14 cellular contexts compared by ENCODE assay signal in genomic region chr22:42353883-42354727, GRCh38.
A peak's percentile ranks its signal among the peaks of the same experiment; 100 is the strongest.
DNase-seq lines count a peak whose midpoint lies in the region; ATAC-seq and TF ChIP-seq lines count a peak whose summit lies in the region.
"Had no signal": no experiment of that assay in that cellular context is flagged by ENCODE, and none has a peak within 500 bp of the region (broad histone marks: within the 10 kb centered on the region; RNA-seq: fewer than 3 reads in every experiment).

No MANE protein-coding gene starts in this region.

- CTCF ChIA-PET in BJ (lab: Yijun Ruan, JAX) (interaction anchor here (0.7 to 1.7 kb wide), 2 partner anchors 12 to 22 kb away, joined by 3 to 4 read pairs; no protein-coding TSS in a partner anchor), PC-3 (lab: Charles Lee) (no interaction called here)

- H3K4me1 ChIP-seq in PC-3 (ENCODE audit: insufficient read depth, low read length), result no peaks in the 10 kb centered on the region
- H3K4me1 ChIP-seq: HAP-1 had no signal

- H3K36me3 ChIP-seq in BJ (ENCODE audit: control insufficient read depth, insufficient read depth, low read length) (no peaks in the 10 kb centered on the region), PC-3 (ENCODE audit: low read depth, low read length) (no peaks in the 10 kb centered on the region)
- H3K36me3 ChIP-seq: HAP-1 had no signal

- POLR2A ChIA-PET in BJ (lab: Charles Lee) (interaction anchor here (0.7 to 1.0 kb wide), 2 partner anchors 10 to 15 kb away, joined by 4 read pairs; no protein-coding TSS in a partner anchor), PC-3 (lab: Charles Lee; ENCODE audit: unreplicated experiment) (no interaction called here)

- H3K9me2 ChIP-seq in PC-3 (replicated peaks; ENCODE audit: low read length), result no peaks in the 10 kb centered on the region

- peak overlapping the region; percentile 87 for H3K27ac Mint-ChIP-seq in glutamatergic neuron (ENCODE audit: unreplicated experiment)
- H3K27ac Mint-ChIP-seq in activated CD4-positive, alpha-beta T cell treated with anti-CD3 and anti-CD28 coated beads, Interleukin-2, amount 10 ng/mL, durations not matched to agents 24 days and 14 days, result no peak overlapping the region

- H3K4me3 ChIP-seq in BJ (ENCODE audit: low read depth, low read length) (no peak overlapping the region), PC-3 (ENCODE audit: low read length) (no peak overlapping the region)
- H3K4me3 ChIP-seq: coronary artery, HAP-1, skin epidermis had no signal

- H4K20me1 ChIP-seq in PC-3 (ENCODE audit: low read length), result no peaks in the 10 kb centered on the region

- peak overlapping the region; percentile 67 for H3K4me3 Mint-ChIP-seq in glutamatergic neuron (ENCODE audit: unreplicated experiment)
- H3K4me3 Mint-ChIP-seq in activated CD4-positive, alpha-beta T cell treated with anti-CD3 and anti-CD28 coated beads, Interleukin-2, amount 10 ng/mL, durations not matched to agents 24 days and 14 days, result no peak overlapping the region

- H3K4me2 ChIP-seq in PC-3 (ENCODE audit: low read length), result no peak overlapping the region

- H3K27me3 Mint-ChIP-seq in glutamatergic neuron (ENCODE audit: unreplicated experiment), result peaks cover 15% of the 10 kb centered on the region
- H3K27me3 Mint-ChIP-seq in activated CD4-positive, alpha-beta T cell treated with anti-CD3 and anti-CD28 coated beads, Interleukin-2, amount 10 ng/mL, durations not matched to agents 24 days and 14 days, result peaks cover 3% of the 10 kb centered on the region

- H3K4me1 Mint-ChIP-seq in glutamatergic neuron (ENCODE audit: low read depth, unreplicated experiment), result peaks cover 31% of the 10 kb centered on the region
- H3K4me1 Mint-ChIP-seq in activated CD4-positive, alpha-beta T cell treated with anti-CD3 and anti-CD28 coated beads, Interleukin-2, amount 10 ng/mL, durations not matched to agents 24 days and 14 days, result no peaks in the 10 kb centered on the region

- peaks cover 3% of the 10 kb centered on the region for H3K36me3 Mint-ChIP-seq in glutamatergic neuron (ENCODE audit: unreplicated experiment)
- H3K36me3 Mint-ChIP-seq in activated CD4-positive, alpha-beta T cell treated with anti-CD3 and anti-CD28 coated beads, Interleukin-2, amount 10 ng/mL, durations not matched to agents 24 days and 14 days (ENCODE audit: low read depth), result no peaks in the 10 kb centered on the region

- peaks cover 13% of the 10 kb centered on the region for H3K9me3 Mint-ChIP-seq in glutamatergic neuron (ENCODE audit: unreplicated experiment)
- no peaks in the 10 kb centered on the region for H3K9me3 Mint-ChIP-seq in activated CD4-positive, alpha-beta T cell treated with anti-CD3 and anti-CD28 coated beads, Interleukin-2, amount 10 ng/mL, durations not matched to agents 24 days and 14 days

- no TSS peak for BruUV-seq in PC-3 (replicated peaks; lab: Mats Ljungman, UMichigan)

- DNase-seq in BJ (ENCODE audit: low read depth), result peak; percentile 54
- peak; percentile 53 for DNase-seq in GM03348 (ENCODE audit: low spot score)
- DNase-seq in NCI-H524 (lab: John Stamatoyannopoulos, UW), result peak; percentile 98 to 99
- DNase-seq in glutamatergic neuron, result peak; percentile 90
- no peak for DNase-seq in islet precursor cell
- no peak for DNase-seq in PC-3
- DNase-seq in activated CD4-positive, alpha-beta T cell treated with anti-CD3 and anti-CD28 coated beads, Interleukin-2, amount 10 ng/mL, durations not matched to agents 24 days and 14 days, result no peak
- DNase-seq: activated effector memory CD4-positive, alpha-beta T cell treated with anti-CD3 and anti-CD28 coated beads, Interleukin-2, amount 50 U/mL, for 16 hours; hippocampal formation; RPMI8226 had no signal

- H3K27ac ChIP-seq in PC-3 (ENCODE audit: low read length), result no peak overlapping the region
- H3K27ac ChIP-seq: coronary artery, skin epidermis had no signal

- no peaks in the 10 kb centered on the region for H3K79me2 ChIP-seq in PC-3 (ENCODE audit: low read length)

- peaks cover 2% of the 10 kb centered on the region; the same call in 1 of the 2 replicates for H3K27me3 ChIP-seq in BJ (ENCODE audit: control insufficient read depth, insufficient read depth, low read length)
- no peaks in the 10 kb centered on the region for H3K27me3 ChIP-seq in PC-3 (ENCODE audit: low read length)

- H2AFZ ChIP-seq in PC-3 (ENCODE audit: low read length), result no peak overlapping the region

- H3K9me3 ChIP-seq in PC-3 (ENCODE audit: low read length), result no peaks in the 10 kb centered on the region
- H3K9me3 ChIP-seq: HAP-1 had no signal

- intact Hi-C loops in PC-3 (cut with micrococcal nuclease), result no loop called here
- intact Hi-C loops in activated CD4-positive, alpha-beta T cell treated with anti-CD3 and anti-CD28 coated beads, Interleukin-2, amount 10 ng/mL, durations not matched to agents 24 days and 14 days (cut with micrococcal nuclease), result no loop called here

- no peak for ATAC-seq in PC-3
- no peak for ATAC-seq in HG02885 (IDR thresholded peaks at IDR 0.05; ENCODE audit: poor library complexity, unreplicated experiment)

- TF ChIP-seq CTCF in BJ (IDR thresholded peaks at IDR 0.05; ENCODE audit: insufficient read depth, low read depth, low read length) (peak; percentile 58), glutamatergic neuron (IDR thresholded peaks at IDR 0.05; ENCODE audit: partially characterized antibody, unreplicated experiment) (no peak), PC-3 (conservative IDR thresholded peaks at IDR 0.05; ENCODE audit: low read depth, low read length) (no peak)

- H3F3A ChIP-seq in PC-3 (ENCODE audit: low read length, unreplicated experiment), result no peaks in the 10 kb centered on the region

- no peak overlapping the region for H3K9ac ChIP-seq in PC-3 (ENCODE audit: low read length)

Comparison
In these comparisons a context has a peak if more than half of its experiments do, and no peak if none do; other contexts are left out.
1. DNase-seq: peak in BJ (single experiment), GM03348 (single experiment), NCI-H524 (2 of 2) and glutamatergic neuron (single experiment); none in islet precursor cell (single experiment), PC-3 (single experiment) and activated CD4-positive, alpha-beta T cell treated with anti-CD3 and anti-CD28 coated beads, Interleukin-2, amount 10 ng/mL, durations not matched to agents 24 days and 14 days (single experiment).